ENCODE assay signal across 2 cellular contexts in the genomic region with DNA sequence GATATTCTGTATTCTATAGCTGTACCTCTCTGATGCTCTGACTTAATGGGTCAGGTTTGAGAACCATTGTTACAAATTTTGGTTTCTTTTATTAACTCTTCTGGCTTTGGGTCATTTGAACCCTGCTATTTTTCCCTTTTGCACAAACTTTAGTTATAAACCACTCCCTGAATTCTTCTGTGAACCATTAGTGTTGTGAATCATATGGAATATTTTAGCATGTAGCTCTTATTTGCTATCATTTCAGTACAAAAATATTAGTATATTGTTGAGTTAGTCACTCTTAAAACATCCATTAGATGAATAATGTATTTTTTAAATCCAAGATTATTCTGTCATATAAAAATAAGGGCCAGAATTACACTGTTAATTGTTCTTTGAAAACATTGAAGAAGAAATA.
TF ChIP-seq lines count a peak whose summit lies in the region.

No MANE protein-coding gene starts in this region.

TF ChIP-seq in SK-N-SH, 30 proteins besides CTCF, POLR2A, EP300 and RAD21 (continued from another document):
- no peak for TF ChIP-seq POLR2AphosphoS5 (IDR thresholded peaks at IDR 0.05; ENCODE audit: low read depth, low read length)
- TF ChIP-seq SMC3 (IDR thresholded peaks at IDR 0.05; ENCODE audit: low read depth, low read length) = no peak

TF ChIP-seq in SK-N-SH treated with all-trans-retinoic acid at 6 μM for 48 hours, 23 proteins besides CTCF, POLR2A, EP300 and RAD21 (continued from another document):
- TF ChIP-seq, protein P1, sequence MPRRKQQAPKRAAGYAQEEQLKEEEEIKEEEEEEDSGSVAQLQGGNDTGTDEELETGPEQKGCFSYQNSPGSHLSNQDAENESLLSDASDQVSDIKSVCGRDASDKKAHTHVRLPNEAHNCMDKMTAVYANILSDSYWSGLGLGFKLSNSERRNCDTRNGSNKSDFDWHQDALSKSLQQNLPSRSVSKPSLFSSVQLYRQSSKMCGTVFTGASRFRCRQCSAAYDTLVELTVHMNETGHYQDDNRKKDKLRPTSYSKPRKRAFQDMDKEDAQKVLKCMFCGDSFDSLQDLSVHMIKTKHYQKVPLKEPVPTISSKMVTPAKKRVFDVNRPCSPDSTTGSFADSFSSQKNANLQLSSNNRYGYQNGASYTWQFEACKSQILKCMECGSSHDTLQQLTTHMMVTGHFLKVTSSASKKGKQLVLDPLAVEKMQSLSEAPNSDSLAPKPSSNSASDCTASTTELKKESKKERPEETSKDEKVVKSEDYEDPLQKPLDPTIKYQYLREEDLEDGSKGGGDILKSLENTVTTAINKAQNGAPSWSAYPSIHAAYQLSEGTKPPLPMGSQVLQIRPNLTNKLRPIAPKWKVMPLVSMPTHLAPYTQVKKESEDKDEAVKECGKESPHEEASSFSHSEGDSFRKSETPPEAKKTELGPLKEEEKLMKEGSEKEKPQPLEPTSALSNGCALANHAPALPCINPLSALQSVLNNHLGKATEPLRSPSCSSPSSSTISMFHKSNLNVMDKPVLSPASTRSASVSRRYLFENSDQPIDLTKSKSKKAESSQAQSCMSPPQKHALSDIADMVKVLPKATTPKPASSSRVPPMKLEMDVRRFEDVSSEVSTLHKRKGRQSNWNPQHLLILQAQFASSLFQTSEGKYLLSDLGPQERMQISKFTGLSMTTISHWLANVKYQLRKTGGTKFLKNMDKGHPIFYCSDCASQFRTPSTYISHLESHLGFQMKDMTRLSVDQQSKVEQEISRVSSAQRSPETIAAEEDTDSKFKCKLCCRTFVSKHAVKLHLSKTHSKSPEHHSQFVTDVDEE (CRISPR knock-in tag; IDR thresholded peaks at IDR 0.05) = no peak
- no peak for TF ChIP-seq BACH2 (CRISPR knock-in tag; IDR thresholded peaks at IDR 0.05; ENCODE audit: borderline replicate concordance)
- TF ChIP-seq RARB (CRISPR knock-in tag; IDR thresholded peaks at IDR 0.05) = no peak
- TF ChIP-seq TCF4 (CRISPR knock-in tag; IDR thresholded peaks at IDR 0.05; ENCODE audit: borderline replicate concordance) = no peak
